ENCODE assay signal across 17 cellular contexts in genomic region chr20:49478754-49479689, GRCh38. TPM values are rescaled to one million over a fixed set of nuclear protein-coding genes. Genes with fewer than 3 reads are reported as not detected.
DNase-seq lines count a peak whose midpoint lies in the region; ATAC-seq, FAIRE-seq and TF ChIP-seq lines count a peak whose summit lies in the region.
"Had no signal": no experiment of that assay in that cellular context is flagged by ENCODE, and none has a peak within 500 bp of the region (broad histone marks: within the 10 kb centered on the region; RNA-seq: fewer than 3 reads in every experiment).

No MANE protein-coding gene starts in this region.

- no peak overlapping the region for H2BK20ac ChIP-seq in H1 (ENCODE audit: low read length)

- POLR2A ChIA-PET in GM12878 (lab: Charles Lee), result no interaction called here
- POLR2A ChIA-PET in H1 (lab: Charles Lee; ENCODE audit: partially characterized antibody), result interaction anchor here (1.1 kb wide), 1 partner anchor 192 kb away, joined by 3 read pairs; no protein-coding TSS in a partner anchor

- peaks cover 3% of the 10 kb centered on the region; the same call in 1 of the 2 replicates for H3K23me2 ChIP-seq in H1 (ENCODE audit: low read depth, low read length)

- no peak overlapping the region for H3K18ac ChIP-seq in H1 (ENCODE audit: extremely low read depth, low read length)

- H3K23ac ChIP-seq in H1 (ENCODE audit: insufficient read length), result no peak overlapping the region

- H4K91ac ChIP-seq in H1 (replicated peaks; ENCODE audit: insufficient read length, low read length), result no peak overlapping the region

- H2BK12ac ChIP-seq in H1 (ENCODE audit: low read depth, low read length), result no peak overlapping the region

- TF ChIP-seq POLR2A in GM12878 (IDR thresholded peaks at IDR 0.05; ENCODE audit: low read depth, low read length), result no peak
- no peak for TF ChIP-seq POLR2A in H1 (IDR thresholded peaks at IDR 0.05; ENCODE audit: control extremely low read depth in 1 of 2, low read depth in 2 of 2, low read length in 2 of 2)
- TF ChIP-seq POLR2A in transverse colon (IDR thresholded peaks at IDR 0.05), result no peak

- H3K79me1 ChIP-seq in H1 (ENCODE audit: low read depth, low read length), result no peaks in the 10 kb centered on the region

- in situ Hi-C loops in GM12878 (cut with MboI) (no loop called here), transverse colon (cut with MboI; ENCODE audit: low pct_ligation_motif_present in 1 of 4, low pct_unique_long_range_greater_than_20kb in 1 of 4, low sequenced_read_pairs in 3 of 4) (no loop called here)

- TF ChIP-seq RAD21 in GM12878 (IDR thresholded peaks at IDR 0.05; ENCODE audit: insufficient read depth, low read depth, low read length) (no peak), H1 (IDR thresholded peaks at IDR 0.05 in 1 of 2, conservative IDR thresholded peaks at IDR 0.05 in 1 of 2; ENCODE audit: low read depth in 2 of 2, low read length in 2 of 2) (no peak), liver (IDR thresholded peaks at IDR 0.05) (no peak)

- ATAC-seq in GM12878, result no peak
- ATAC-seq in GM21723 (IDR thresholded peaks at IDR 0.05; ENCODE audit: unreplicated experiment), result no peak
- ATAC-seq: PC-3 had no signal

- WGBS in GM12878 (ENCODE audit: insufficient coverage, insufficient replicate concordance, low lambda C conversion rate, missing lambda C conversion rate), result 16% methylated on average over 5 of the region's 5 CpGs
- WGBS in H1 (ENCODE audit: extremely low coverage in 1 of 2, insufficient coverage in 1 of 2, insufficient read length in 1 of 2, insufficient replicate concordance in 2 of 2, low coverage in 1 of 2, low lambda C conversion rate in 2 of 2, missing lambda C conversion rate in 1 of 2), 2 experiments, result 81% methylated on average over 5 of the region's 5 CpGs; no CpG with 5 or more reads in 1 of the 2 experiments
- 55% methylated on average over 5 of the region's 5 CpGs for WGBS in liver
- WGBS in transverse colon (ENCODE audit: low coverage in 1 of 2), 2 donors, result 65 to 80% methylated on average over 5 of the region's 5 CpGs

- no peak overlapping the region for H3K4ac ChIP-seq in H1 (replicated peaks; ENCODE audit: insufficient read length, low read depth, low read length)

- H2AFZ ChIP-seq in GM12878 (ENCODE audit: control insufficient read depth, low read depth, low read length) (no peak overlapping the region), H1 (ENCODE audit: low read length) (no peak overlapping the region)

- H3K56ac ChIP-seq in H1 (replicated peaks; ENCODE audit: insufficient read length, low read depth, low read length), result no peak overlapping the region

- intact Hi-C loops in GM12878 (cut with micrococcal nuclease; ENCODE audit: unreplicated experiment), result no loop called here
- intact Hi-C loops in transverse colon (cut with DNase I; ENCODE audit: low total_unique reads), result no loop called here

- H3K27ac ChIP-seq in GM12878 (ENCODE audit: control insufficient read depth, insufficient read depth) (no peak overlapping the region), H1 (ENCODE audit: low read depth, low read length) (no peak overlapping the region), liver (ENCODE audit: low read depth in 1 of 2, low read length in 2 of 2) (peak overlapping the region; percentile 58 to 63), temporal lobe (ENCODE audit: low read depth, low read length) (peak overlapping the region; percentile 33), transverse colon (no peak overlapping the region)
- H3K27ac ChIP-seq: KMS-11, SJCRH30 had no signal

- CTCF ChIA-PET in GM12878 (lab: Yijun Ruan, JAX), result no interaction called here
- CTCF ChIA-PET in H1 (lab: Charles Lee; ENCODE audit: partially characterized antibody), result interaction anchor here (0.7 to 7.7 kb wide), 4 partner anchors 135 to 158 kb away, joined by 3 to 126 read pairs (median 8); no protein-coding TSS in a partner anchor

- TF ChIP-seq EP300 in GM12878 (IDR thresholded peaks at IDR 0.05; ENCODE audit: borderline replicate concordance in 1 of 2, control insufficient read depth in 1 of 2, low read depth in 2 of 2, low read length in 2 of 2) (no peak), H1 (IDR thresholded peaks at IDR 0.05; ENCODE audit: borderline replicate concordance in 1 of 2, low read depth in 2 of 2, low read length in 2 of 2) (no peak), transverse colon (IDR thresholded peaks at IDR 0.05; ENCODE audit: low read depth) (no peak)

- H3K9me3 ChIP-seq in GM12878 (replicated peaks; ENCODE audit: control insufficient read depth, insufficient read depth, low read length), result no peaks in the 10 kb centered on the region
- no peaks in the 10 kb centered on the region; a peak in 1 of 4 replicates for H3K9me3 ChIP-seq in H1 (ENCODE audit: insufficient read depth in 2 of 2, low read depth in 1 of 2, low read length in 1 of 2)
- no peaks in the 10 kb centered on the region for H3K9me3 ChIP-seq in liver (ENCODE audit: control insufficient read depth in 4 of 4, low read length in 3 of 4)
- H3K9me3 ChIP-seq in transverse colon, result no peaks in the 10 kb centered on the region
- H3K9me3 ChIP-seq: SJCRH30 had no signal

- peaks cover 2 to 4% of the 10 kb centered on the region in 2 experiments; a peak in 3 of 4 replicates for H3K27me3 ChIP-seq in GM12878 (replicated peaks in 1 of 2; ENCODE audit: control insufficient read depth in 2 of 2, insufficient read depth in 2 of 2, low read length in 1 of 2)
- H3K27me3 ChIP-seq in H1 (replicated peaks in 1 of 4; ENCODE audit: control insufficient read depth in 3 of 4, extremely low read depth in 1 of 4, insufficient read depth in 3 of 4, low read length in 3 of 4), result peaks cover 0 to 10% (median 7%) of the 10 kb centered on the region in 4 experiments; a peak in 5 of 7 replicates
- no peaks in the 10 kb centered on the region for H3K27me3 ChIP-seq in liver (ENCODE audit: control insufficient read depth in 4 of 4, insufficient read depth in 4 of 4, low read length in 3 of 4)
- H3K27me3 ChIP-seq in transverse colon, result peaks cover 46% of the 10 kb centered on the region
- H3K27me3 ChIP-seq: SJCRH30 had no signal

- no peak overlapping the region for H2AK5ac ChIP-seq in H1 (ENCODE audit: low read depth, low read length)

- no peak overlapping the region for H2BK5ac ChIP-seq in H1 (ENCODE audit: low read depth, low read length)

- H4K20me1 ChIP-seq in GM12878 (ENCODE audit: control insufficient read depth, insufficient read depth) (no peaks in the 10 kb centered on the region), H1 (replicated peaks in 1 of 2; ENCODE audit: control insufficient read depth in 1 of 2, insufficient read depth in 2 of 2, low read length in 2 of 2) (peaks cover 0 to 3% of the 10 kb centered on the region in 2 experiments)

- no peak overlapping the region for H3K9ac ChIP-seq in GM12878 (ENCODE audit: control insufficient read depth, insufficient read depth, low read length)
- no peak overlapping the region for H3K9ac ChIP-seq in H1 (replicated peaks in 1 of 4; ENCODE audit: extremely low read depth in 1 of 4, low read depth in 3 of 4, low read length in 3 of 4)
- H3K9ac ChIP-seq in liver (ENCODE audit: low read depth in 1 of 2, low read length in 2 of 2), result no peak overlapping the region
- H3K9ac ChIP-seq: KMS-11 had no signal

- no peak overlapping the region for H2BK120ac ChIP-seq in H1 (replicated peaks; ENCODE audit: low read depth, low read length)

- no peak overlapping the region for H3K14ac ChIP-seq in H1 (ENCODE audit: insufficient read length)

- H3K79me2 ChIP-seq in GM12878 (ENCODE audit: control insufficient read depth, insufficient read depth, low read length) (no peaks in the 10 kb centered on the region), H1 (ENCODE audit: control insufficient read depth in 1 of 2, insufficient read depth in 2 of 2, low read length in 2 of 2) (no peaks in the 10 kb centered on the region)

- no peak for FAIRE-seq in GM12878 (lab: Jason Lieb, UNC)
- FAIRE-seq in H1 (lab: Jason Lieb, UNC), result no peak
- no peak for FAIRE-seq in RCC 7860 (lab: Jason Lieb, UNC)

- no peak overlapping the region for H3K4me3 ChIP-seq in GM12878
- no peak overlapping the region for H3K4me3 ChIP-seq in H1 (ENCODE audit: extremely low read depth in 1 of 4, insufficient read depth in 2 of 4, low read depth in 3 of 4, low read length in 4 of 4)
- H3K4me3 ChIP-seq in liver (ENCODE audit: low read depth in 1 of 3, low read length in 3 of 3), result no peak overlapping the region
- no peak overlapping the region for H3K4me3 ChIP-seq in transverse colon
- H3K4me3 ChIP-seq: SJCRH30 had no signal

- BruUV-seq in GM12878 (replicated peaks; lab: Mats Ljungman, UMichigan), result no TSS peak

- H3K36me3 ChIP-seq in GM12878 (ENCODE audit: control insufficient read depth in 2 of 2, insufficient read depth in 2 of 2, low read length in 1 of 2) (no peaks in the 10 kb centered on the region), H1 (ENCODE audit: control insufficient read depth in 2 of 4, insufficient read depth in 4 of 4, low read length in 3 of 4) (no peaks in the 10 kb centered on the region), liver (ENCODE audit: control insufficient read depth in 4 of 4, insufficient read depth in 3 of 4, low read depth in 1 of 4, low read length in 3 of 4) (no peaks in the 10 kb centered on the region), transverse colon (no peaks in the 10 kb centered on the region)
- H3K36me3 ChIP-seq: SJCRH30 had no signal

- SMC1A ChIA-PET in GM12878 (lab: Charles Lee; ENCODE audit: uncharacterized antibody, unreplicated experiment), result no interaction called here

- TF ChIP-seq CTCF in GM12878 (IDR thresholded peaks at IDR 0.05 in 2 of 3, conservative IDR thresholded peaks at IDR 0.05 in 1 of 3; ENCODE audit: control insufficient read depth in 2 of 3, extremely low read depth in 1 of 3, insufficient read depth in 1 of 3, low read depth in 3 of 3, low read length in 3 of 3) (no peak), H1 (IDR thresholded peaks at IDR 0.05; ENCODE audit: control extremely low read depth in 1 of 3, insufficient read depth in 1 of 3, low read depth in 1 of 3, low read length in 3 of 3) (no peak), liver (IDR thresholded peaks at IDR 0.05; ENCODE audit: low read depth, low read length, missing input control) (no peak), transverse colon (IDR thresholded peaks at IDR 0.05) (no peak)

- no peak overlapping the region for H4K5ac ChIP-seq in H1 (ENCODE audit: insufficient read length, low read depth, low read length)

- H3K4me2 ChIP-seq in GM12878 (ENCODE audit: control insufficient read depth, insufficient read depth) (no peak overlapping the region), H1 (ENCODE audit: insufficient read depth in 1 of 2, low read depth in 2 of 2, low read length in 2 of 2) (no peak overlapping the region)
- H3K4me2 ChIP-seq: KMS-11 had no signal

- no peak overlapping the region for H4K8ac ChIP-seq in H1 (ENCODE audit: extremely low read depth, insufficient read depth, low read length)

- no peak overlapping the region for H2BK15ac ChIP-seq in H1 (ENCODE audit: low read length)

- RAD21 ChIA-PET in GM12878 (lab: Charles Lee; ENCODE audit: unreplicated experiment), result no interaction called here

- DNase-seq in GM12878 (ENCODE audit: low read depth, low spot score) (no peak), H1 (ENCODE audit: low read depth in 1 of 2, low spot score in 2 of 2) (no peak), RCC 7860 (ENCODE audit: low spot score) (no peak), transverse colon (no peak)
- DNase-seq: COR-L47, GF-D8, GOT3, HFFc6, NCI-H1092, NCI-H2081 treated with DMSO at 0.1 percent for 48 hours, PC-3, SJCRH30 had no signal

- H3K4me1 ChIP-seq in GM12878 (ENCODE audit: control insufficient read depth, insufficient read depth, low read length) (no peaks in the 10 kb centered on the region), H1 (replicated peaks in 1 of 4; ENCODE audit: control insufficient read depth in 3 of 4, insufficient read depth in 4 of 4, low read length in 3 of 4) (peaks cover 0 to 2% (median 0%) of the 10 kb centered on the region in 4 experiments; a peak in 1 of 7 replicates), liver (ENCODE audit: control insufficient read depth in 4 of 4, insufficient read depth in 4 of 4, low read length in 3 of 4) (peaks cover 34 to 83% (median 56%) of the 10 kb centered on the region in 4 donors), transverse colon (peaks cover 0 to 9% (median 4%) of the 10 kb centered on the region in 4 donors)

RNA-seq across cellular contexts. Expression of gene KCNB1, which starts 3.4 kb away (rescaled TPM):
- total RNA-seq in GM12878 (2013; cell fraction: nucleolus; rRNA removed), result not detected in 2 replicates
- total RNA-seq in GM12878 (2014; rRNA removed), result not detected in 2 replicates
- total RNA-seq in GM12878 (2014; rRNA removed; fragmentation: Illumina TruSeq; extraction: Trizol), result not detected in 2 replicates
- total RNA-seq in GM12878 (2021), result 0.08 TPM in 1 of 2 replicates, not detected in the other
- polyA plus RNA-seq in GM12878 (2011; ENCODE audit: low read depth), result not detected
- not detected in 2 replicates for polyA plus RNA-seq in GM12878 (2011; rRNA removed)
- polyA plus RNA-seq in GM12878 (2011; cell fraction: cytosol; rRNA removed), result not detected in 2 replicates
- polyA plus RNA-seq in GM12878 (2011; cell fraction: nucleus; rRNA removed), result not detected in 2 replicates
- polyA plus RNA-seq in GM12878 (2012), result 0.04 TPM in 1 of 2 replicates, not detected in the other
- not detected in 2 replicates for polyA plus RNA-seq in GM12878 (2014; fragmentation: Illumina TruSeq; extraction: Trizol)
- under 1 TPM in 1 of 2 experiments, not detected in 1; 0.02 TPM for polyA plus RNA-seq in GM12878 (2014; fragmentation: Nextera tagmentation; extraction: Ambion mirVana)
- polyA plus RNA-seq in GM12878 (2014; rRNA removed), result not detected in 2 replicates
- polyA plus RNA-seq in GM12878 (2016; fragmentation: Nextera tagmentation; extraction: Ambion mirVana), result under 1 TPM in 1 of 2 experiments, not detected in 1; 0.03 TPM
- 0.05 TPM in 1 of 2 replicates, not detected in the other for polyA minus RNA-seq in GM12878 (2011; rRNA and poly(A)+ RNA removed)
- polyA minus RNA-seq in GM12878 (2011; cell fraction: cytosol; rRNA and poly(A)+ RNA removed), result not detected in 2 replicates
- polyA minus RNA-seq in GM12878 (2011; cell fraction: nucleus; rRNA and poly(A)+ RNA removed), result not detected in 2 replicates
- 0.58 and 0.59 TPM in 2 replicates for total RNA-seq in H1 (2021; fragmentation: NEBNext Ultra II Directional; extraction: Animal tissue kit (Norgen Biotek cat#: 25700))
- polyA plus RNA-seq in H1 (2011; rRNA removed), result 0.47 and 0.67 TPM in 2 replicates
- polyA plus RNA-seq in H1 (2011; cell fraction: cytosol; rRNA removed), result 0.56 TPM
- 1.0 TPM for polyA plus RNA-seq in H1 (2011; cell fraction: nucleus; rRNA removed)
- 0.54 to 4.4 TPM (median 0.65 TPM) in 4 replicates for polyA plus RNA-seq in H1 (2012, experiment 1 of 2)
- polyA plus RNA-seq in H1 (2012, experiment 2 of 2), result 0.12 TPM
- polyA plus RNA-seq in H1 (2013, experiment 1 of 2), result 0.28 TPM
- 0.35 TPM for polyA plus RNA-seq in H1 (2013, experiment 2 of 2)
- polyA minus RNA-seq in H1 (2011; rRNA and poly(A)+ RNA removed), result 1.7 and 6.4 TPM in 2 replicates
- 1.4 TPM for polyA minus RNA-seq in H1 (2011; cell fraction: cytosol; rRNA and poly(A)+ RNA removed)
- polyA minus RNA-seq in H1 (2011; cell fraction: nucleus; rRNA and poly(A)+ RNA removed), result 1.7 TPM
- under 1 TPM; under 0.01 to 0.33 TPM for total RNA-seq in liver
- polyA plus RNA-seq in liver, result 1 to 10 TPM; 2.5 to 3.4 TPM
- total RNA-seq in temporal lobe, result 9.3 TPM
- 1 to 10 TPM; 1.9 to 5.6 (median 2.3) TPM for total RNA-seq in transverse colon
- total RNA-seq: M059J had no signal

Comparison
In these comparisons a context has a peak if more than half of its experiments do, and no peak if none do; other contexts are left out.
1. H3K27ac ChIP-seq: peak in liver (2 of 2) and temporal lobe (single experiment); none in GM12878 (single experiment), H1 (single experiment) and transverse colon (0 of 4).
2. Of the 37 proteins assayed by ChIP-seq in both GM12878 and H1: peak only in GM12878: none; only in H1: KDM1A; in both: none; in neither: 36.